Comparison of ENCODE assay signal across 24 cellular contexts in genomic region chr1:211621471-211622198, GRCh38. TPM values are rescaled to one million over a fixed set of nuclear protein-coding genes. Genes with fewer than 3 reads are reported as not detected.
DNase-seq lines count a peak whose midpoint lies in the region; ATAC-seq and TF ChIP-seq lines count a peak whose summit lies in the region.
"Had no signal": no experiment of that assay in that cellular context is flagged by ENCODE, and none has a peak within 500 bp of the region (broad histone marks: within the 10 kb centered on the region; RNA-seq: fewer than 3 reads in every experiment).

No MANE protein-coding gene starts in this region.

- POLR2A ChIA-PET in Panc1 (lab: Charles Lee), result no interaction called here

- ATAC-seq in Panc1 (peak; percentile 50), GM19455 (IDR thresholded peaks at IDR 0.05; ENCODE audit: unreplicated experiment) (no peak)
- ATAC-seq: activated naive CD4-positive, alpha-beta T cell treated with anti-CD3 and anti-CD28 coated beads, Interleukin-2, amount 50 U/mL, for 72 hours; natural killer cell; sciatic nerve had no signal

- H3K4me2 ChIP-seq in osteoblast (ENCODE audit: insufficient read depth, low read length), result no peak overlapping the region

- no TSS peak for BruUV-seq in Panc1 (replicated peaks; lab: Mats Ljungman, UMichigan)

- CTCF ChIA-PET in Panc1 (lab: Charles Lee), result no interaction called here

- in situ Hi-C loops in Panc1 (cut with HindIII; ENCODE audit: low pct_unique_long_range_greater_than_20kb, low sequenced_read_pairs), result no loop called here

- no peaks in the 10 kb centered on the region for H3K79me2 ChIP-seq in osteoblast (ENCODE audit: insufficient read depth, low read length)
- H3K79me2 ChIP-seq: parathyroid adenoma had no signal

- no peaks in the 10 kb centered on the region for H4K20me1 ChIP-seq in osteoblast (ENCODE audit: insufficient read depth, low read length)

- DNase-seq in Daoy (ENCODE audit: low read depth) (peak; percentile 50), Panc1 (ENCODE audit: low read depth, low spot score) (no peak), fibroblast of mammary gland (ENCODE audit: low read depth) (peak; percentile 17), osteoblast (ENCODE audit: insufficient read length, low spot score, missing footprints) (no peak), LoVo (ENCODE audit: low spot score) (no peak), mesenteric fat pad (ENCODE audit: low spot score) (no peak)
- DNase-seq: activated CD4-positive, alpha-beta T cell treated with anti-CD3 and anti-CD28 coated beads for 4 hours; CD4-positive, CD25-positive, alpha-beta regulatory T cell; effector memory CD4-positive, alpha-beta T cell; H9; KG1; mesenchymal stem cell; natural killer cell; NCI-H1092; NCI-H2029 treated with DMSO at 0.1 percent for 48 hours; NCI-H345; NCI-H82; OCI-M1; stimulated activated CD8-positive, alpha-beta memory T cell treated with anti-CD3 and anti-CD28 coated beads, Interleukin-4, amount 100 ng/mL, for 48 hours had no signal

- H3K4me1 ChIP-seq in Panc1 (ENCODE audit: control insufficient read depth, insufficient read depth, low read length), result no peaks in the 10 kb centered on the region
- H3K4me1 ChIP-seq in osteoblast (ENCODE audit: insufficient read depth, low read length), result no peaks in the 10 kb centered on the region
- H3K4me1 ChIP-seq: parathyroid adenoma, upper lobe of left lung had no signal

- TF ChIP-seq CTCF in Panc1 (IDR thresholded peaks at IDR 0.05) (no peak), fibroblast of mammary gland (conservative IDR thresholded peaks at IDR 0.05; ENCODE audit: control insufficient read depth, insufficient read depth, low read depth, low read length) (no peak), osteoblast (IDR thresholded peaks at IDR 0.05; ENCODE audit: extremely low read depth, low read depth, low read length) (no peak)

- H3K4me3 ChIP-seq in Panc1 (ENCODE audit: low read depth in 2 of 2, low read length in 2 of 2) (no peak overlapping the region), fibroblast of mammary gland (ENCODE audit: control insufficient read depth, low read depth, low read length) (no peak overlapping the region), osteoblast (ENCODE audit: insufficient read depth, low read length) (no peak overlapping the region)
- H3K4me3 ChIP-seq: upper lobe of left lung had no signal

- H3K36me3 ChIP-seq in Panc1 (ENCODE audit: control insufficient read depth, insufficient read depth, low read length) (no peaks in the 10 kb centered on the region), osteoblast (ENCODE audit: insufficient read depth, low read length) (no peaks in the 10 kb centered on the region)
- H3K36me3 ChIP-seq: upper lobe of left lung had no signal

- H2AFZ ChIP-seq in osteoblast (ENCODE audit: low read length), result peak overlapping the region; percentile 29
- H2AFZ ChIP-seq: parathyroid adenoma had no signal

- H3K9me3 ChIP-seq in Panc1 (ENCODE audit: control insufficient read depth, insufficient read depth, low read depth, low read length) (no peaks in the 10 kb centered on the region), osteoblast (ENCODE audit: low read depth, low read length) (no peaks in the 10 kb centered on the region)
- H3K9me3 ChIP-seq: upper lobe of left lung had no signal

- H3K27me3 ChIP-seq in Panc1 (ENCODE audit: control insufficient read depth, insufficient read depth, low read length), result no peaks in the 10 kb centered on the region
- H3K27me3 ChIP-seq in osteoblast (ENCODE audit: insufficient read depth, low read length), result peaks cover 5% of the 10 kb centered on the region
- H3K27me3 ChIP-seq: upper lobe of left lung had no signal

- intact Hi-C loops in Panc1 (cut with micrococcal nuclease; ENCODE audit: unreplicated experiment), result no loop called here

- no peak overlapping the region for H3K27ac ChIP-seq in Panc1 (ENCODE audit: low read length)
- no peak overlapping the region for H3K27ac ChIP-seq in osteoblast (ENCODE audit: low read depth, low read length)
- H3K27ac ChIP-seq: parathyroid adenoma, upper lobe of left lung had no signal

RNA-seq across cellular contexts. Expression of gene SLC30A1, which starts 42.7 kb away (rescaled TPM):
- total RNA-seq in Daoy (2014; rRNA removed; shearing (Covaris generic)), result 11.3 and 18.2 TPM in 2 replicates
- 34.5 TPM for total RNA-seq in Panc1 (2021; ENCODE audit: unreplicated experiment)
- polyA plus RNA-seq in Panc1 (2012; ENCODE audit: insufficient read length), result 18.6 TPM
- total RNA-seq in osteoblast, result 39.5 and 49.9 TPM in 2 replicates
- 33.6 TPM for total RNA-seq in mesenteric fat pad

RNA-seq across cellular contexts. Expression of gene NEK2, which starts 53.8 kb away (rescaled TPM):
- total RNA-seq in Daoy (2014; rRNA removed; shearing (Covaris generic)), result 97.8 and 151 TPM in 2 replicates
- total RNA-seq in Panc1 (2021; ENCODE audit: unreplicated experiment) (34.4 TPM), osteoblast (1.4 and 2.4 TPM in 2 replicates), mesenteric fat pad (not detected)
- polyA plus RNA-seq in Panc1 (2012; ENCODE audit: insufficient read length), result 11.0 TPM

Comparison
In these comparisons a context has a peak if more than half of its experiments do, and no peak if none do; other contexts are left out.
1. DNase-seq: peak in Daoy (single experiment) and fibroblast of mammary gland (single experiment); none in Panc1 (single experiment), osteoblast (single experiment), LoVo (single experiment) and mesenteric fat pad (single experiment).
2. RNA of gene NEK2, which starts 53.8 kb away (total RNA-seq): 97.8 to 151 TPM in Daoy and 34.4 TPM in Panc1 (single experiment); 1.4 to 2.4 TPM in osteoblast and not detected in mesenteric fat pad (single experiment); every median in the first group is over 10 times any median in the second.